Comparison of ENCODE assay signal across 8 cellular contexts in the genomic region with DNA sequence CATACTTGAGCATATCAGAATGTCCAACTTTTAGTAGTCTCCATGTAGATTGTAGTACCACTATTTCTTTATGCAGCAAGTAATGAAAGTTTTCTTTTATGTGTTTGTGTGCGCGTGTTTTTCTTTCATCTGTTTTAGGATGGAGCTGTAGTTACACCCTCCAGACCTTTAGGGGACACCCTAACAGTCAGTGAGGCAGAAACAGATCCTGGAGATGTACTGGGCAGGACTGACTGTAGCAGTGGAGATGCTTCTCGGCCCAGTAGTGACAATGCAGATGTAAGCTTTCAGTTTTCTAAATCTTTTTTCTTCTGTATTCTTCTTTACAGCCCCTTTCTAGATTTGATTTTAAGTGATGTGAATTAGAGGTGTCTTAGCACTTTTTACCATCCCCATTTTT.
A peak's percentile ranks its signal among the peaks of the same experiment; 100 is the strongest.
DNase-seq lines count a peak whose midpoint lies in the region; ATAC-seq and TF ChIP-seq lines count a peak whose summit lies in the region.

No MANE protein-coding gene starts in this region.

- no peaks in the 10 kb centered on the region for H3K27me3 ChIP-seq in naive thymus-derived CD4-positive, alpha-beta T cell (ENCODE audit: control insufficient read depth in 2 of 2, insufficient read depth in 2 of 2, low read length in 2 of 2)
- H3K27me3 ChIP-seq in effector memory CD4-positive, alpha-beta T cell (replicated peaks; ENCODE audit: control insufficient read depth, insufficient read depth, low read length, poor library complexity, severe bottlenecking), result no peaks in the 10 kb centered on the region

- H3K4me1 Mint-ChIP-seq in naive thymus-derived CD4-positive, alpha-beta T cell, result peaks cover 0 to 16% (median 0%) of the 10 kb centered on the region in 7 donors
- H3K4me1 Mint-ChIP-seq in immature natural killer cell, result peaks cover 17 to 21% of the 10 kb centered on the region in 2 donors

- POLR2A ChIA-PET in naive thymus-derived CD4-positive, alpha-beta T cell (lab: Charles Lee), result no interaction called here

- no peaks in the 10 kb centered on the region for H3K4me1 ChIP-seq in naive thymus-derived CD4-positive, alpha-beta T cell (ENCODE audit: control insufficient read depth in 2 of 2, insufficient read depth in 2 of 2, low read length in 2 of 2)
- no peaks in the 10 kb centered on the region for H3K4me1 ChIP-seq in effector memory CD4-positive, alpha-beta T cell (ENCODE audit: control insufficient read depth, insufficient read depth, low read length, poor library complexity, severe bottlenecking)

- H3K4me3 ChIP-seq in coronary artery, result peak overlapping the region; percentile 23
- H3K4me3 ChIP-seq in naive thymus-derived CD4-positive, alpha-beta T cell (ENCODE audit: low read length), result no peak overlapping the region
- no peak overlapping the region for H3K4me3 ChIP-seq in effector memory CD4-positive, alpha-beta T cell (ENCODE audit: insufficient read depth, low read depth, low read length, poor library complexity, severe bottlenecking)

- CTCF ChIA-PET in naive thymus-derived CD4-positive, alpha-beta T cell (lab: Charles Lee), result no interaction called here

- peak; percentile 45 for ATAC-seq in naive thymus-derived CD4-positive, alpha-beta T cell
- no peak for ATAC-seq in HG02973 (IDR thresholded peaks at IDR 0.05; ENCODE audit: unreplicated experiment)

- no peaks in the 10 kb centered on the region for H3K27me3 Mint-ChIP-seq in naive thymus-derived CD4-positive, alpha-beta T cell
- H3K27me3 Mint-ChIP-seq in immature natural killer cell (ENCODE audit: low read depth in 3 of 3), result no peaks in the 10 kb centered on the region

- intact Hi-C loops in naive thymus-derived CD4-positive, alpha-beta T cell (cut with micrococcal nuclease), result no loop called here

- H3K9me3 ChIP-seq in naive thymus-derived CD4-positive, alpha-beta T cell (ENCODE audit: control insufficient read depth in 2 of 3, low read length in 3 of 3), result no peaks in the 10 kb centered on the region
- no peaks in the 10 kb centered on the region for H3K9me3 ChIP-seq in effector memory CD4-positive, alpha-beta T cell (ENCODE audit: control insufficient read depth, low read length)

- H3K36me3 ChIP-seq in naive thymus-derived CD4-positive, alpha-beta T cell (ENCODE audit: control insufficient read depth in 2 of 3, insufficient read depth in 3 of 3, low read length in 3 of 3), result no peaks in the 10 kb centered on the region
- no peaks in the 10 kb centered on the region for H3K36me3 ChIP-seq in effector memory CD4-positive, alpha-beta T cell (ENCODE audit: control insufficient read depth, insufficient read depth, low read length)

- peak overlapping the region; percentile 64 to 81 for H3K27ac ChIP-seq in coronary artery
- no peak overlapping the region for H3K27ac ChIP-seq in naive thymus-derived CD4-positive, alpha-beta T cell (ENCODE audit: low read depth, low read length)
- no peak overlapping the region for H3K27ac ChIP-seq in effector memory CD4-positive, alpha-beta T cell (ENCODE audit: insufficient read depth, low read length, poor library complexity, severe bottlenecking)

- H3K27ac Mint-ChIP-seq in naive thymus-derived CD4-positive, alpha-beta T cell, result no peak overlapping the region
- peak overlapping the region in 3 of 6 donors; percentile 30 to 72 (median 65) for H3K27ac Mint-ChIP-seq in immature natural killer cell

- no peak overlapping the region for H3K4me3 Mint-ChIP-seq in naive thymus-derived CD4-positive, alpha-beta T cell
- peak overlapping the region in 1 of 5 donors; percentile 41 for H3K4me3 Mint-ChIP-seq in immature natural killer cell

- no peak for TF ChIP-seq CTCF in coronary artery (IDR thresholded peaks at IDR 0.05)

- peaks cover 0 to 5% (median 0%) of the 10 kb centered on the region in 5 donors for H3K36me3 Mint-ChIP-seq in naive thymus-derived CD4-positive, alpha-beta T cell
- H3K36me3 Mint-ChIP-seq in immature natural killer cell, result peaks cover 16 to 27% (median 19%) of the 10 kb centered on the region in 3 donors

- DNase-seq in EL (peak; percentile 72), M059J (ENCODE audit: low read depth) (peak; percentile 83), coronary artery (ENCODE audit: low spot score) (no peak), SIG-M5 (lab: John Stamatoyannopoulos, UW) (no peak), immature natural killer cell (no peak)
- no peak for DNase-seq in naive thymus-derived CD4-positive, alpha-beta T cell
- DNase-seq in effector memory CD4-positive, alpha-beta T cell, result no peak

- no peaks in the 10 kb centered on the region for H3K9me3 Mint-ChIP-seq in naive thymus-derived CD4-positive, alpha-beta T cell
- no peaks in the 10 kb centered on the region for H3K9me3 Mint-ChIP-seq in immature natural killer cell

Comparison
In these comparisons a context has a peak if more than half of its experiments do, and no peak if none do; other contexts are left out.
1. DNase-seq: peak in EL (single experiment) and M059J (single experiment); none in coronary artery (single experiment), naive thymus-derived CD4-positive, alpha-beta T cell (0 of 9), effector memory CD4-positive, alpha-beta T cell (0 of 3), SIG-M5 (single experiment) and immature natural killer cell (0 of 3).
2. H3K27ac ChIP-seq: peak in coronary artery (2 of 2); none in naive thymus-derived CD4-positive, alpha-beta T cell (single experiment) and effector memory CD4-positive, alpha-beta T cell (single experiment).